In the genomic region with DNA sequence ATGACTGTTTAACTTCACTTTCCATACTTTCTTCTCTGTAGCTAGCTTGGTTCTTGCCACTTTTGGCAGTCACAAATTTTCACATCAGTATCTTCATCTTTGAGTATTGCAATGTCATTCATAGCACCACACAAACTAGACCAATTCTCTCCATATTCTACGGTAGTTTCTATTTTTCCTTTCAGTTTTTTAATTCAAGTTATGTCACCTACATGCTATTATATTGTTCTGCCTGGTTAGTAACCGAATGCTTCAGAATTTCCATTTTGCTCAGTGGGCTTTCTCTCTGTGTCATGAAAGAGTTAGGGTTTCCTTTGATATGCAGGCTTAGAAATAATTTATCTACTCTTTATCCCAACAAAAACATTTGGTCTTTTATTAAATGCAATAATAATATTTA, we compare ENCODE assay signal across 18 cellular contexts.
DNase-seq lines count a peak whose midpoint lies in the region; ATAC-seq and TF ChIP-seq lines count a peak whose summit lies in the region.
"Had no signal": no experiment of that assay in that cellular context is flagged by ENCODE, and none has a peak within 500 bp of the region (broad histone marks: within the 10 kb centered on the region; RNA-seq: fewer than 3 reads in every experiment).

No MANE protein-coding gene starts in this region.

- no peak for DNase-seq in activated CD4-positive, alpha-beta T cell treated with anti-CD3 and anti-CD28 coated beads for 36 hours
- DNase-seq in activated CD4-positive, alpha-beta T cell treated with anti-CD3 and anti-CD28 coated beads for 1 hour = no peak
- DNase-seq in activated T-cell treated with anti-CD3 and anti-CD28 coated beads, Interleukin-2, amount 50 U/mL, for 4 hours = no peak
- no peak for DNase-seq in activated T-cell treated with anti-CD3 and anti-CD28 coated beads, Interleukin-2, amount 50 U/mL, for 1 hour
- no peak for DNase-seq in WERI-Rb-1
- DNase-seq: Calu3; CD8-positive, alpha-beta T cell; DMS79 treated with DMSO at 0.1 percent for 48 hours; GF-D8; GOT3; H7; HFFc6 had no signal

- no peaks in the 10 kb centered on the region for H3K36me3 ChIP-seq in WERI-Rb-1
- H3K36me3 ChIP-seq: BLaER1 treated with 17β-estradiol and CSF1 and Interleukin-3, amounts not matched to agents 10 nM and 100 nM had no signal

- H3K9me3 ChIP-seq in WERI-Rb-1 (ENCODE audit: severe bottlenecking) = no peaks in the 10 kb centered on the region

- no peak overlapping the region for H3K4me3 ChIP-seq in WERI-Rb-1 (ENCODE audit: low read depth, low read length)
- H3K4me3 ChIP-seq: BLaER1 treated with 17β-estradiol and CSF1 and Interleukin-3, amounts not matched to agents 10 nM and 100 nM had no signal

- peak overlapping the region; percentile 64 for H3K27ac ChIP-seq in 22Rv1
- no peak overlapping the region for H3K27ac ChIP-seq in WERI-Rb-1
- H3K27ac ChIP-seq: BLaER1 treated with 17β-estradiol and CSF1 and Interleukin-3, amounts not matched to agents 10 nM and 100 nM; HL-60 had no signal

- no peaks in the 10 kb centered on the region for H3K36me3 Mint-ChIP-seq in activated CD4-positive, alpha-beta T cell treated with anti-CD3 and anti-CD28 coated beads for 36 hours (ENCODE audit: low read depth)
- H3K36me3 Mint-ChIP-seq in activated T-cell treated with anti-CD3 and anti-CD28 coated beads, Interleukin-2, amount 50 U/mL, for 4 hours (ENCODE audit: insufficient read depth) = no peaks in the 10 kb centered on the region
- H3K36me3 Mint-ChIP-seq in stimulated activated naive CD8-positive, alpha-beta T cell treated with anti-CD3 and anti-CD28 coated beads, Interleukin-15, Interleukin-2, amounts not matched to agents 100 ng/mL and 50 ng/mL, for 24 hours (ENCODE audit: low read depth) = no peaks in the 10 kb centered on the region
- H3K36me3 Mint-ChIP-seq: CD8-positive, alpha-beta T cell had no signal

- H3K27me3 ChIP-seq in WERI-Rb-1 (ENCODE audit: insufficient read depth, low read depth, severe bottlenecking) = no peaks in the 10 kb centered on the region
- H3K27me3 ChIP-seq: BLaER1 treated with 17β-estradiol and CSF1 and Interleukin-3, amounts not matched to agents 10 nM and 100 nM had no signal

- intact Hi-C loops in activated CD4-positive, alpha-beta T cell treated with anti-CD3 and anti-CD28 coated beads for 36 hours (cut with DNase I, micrococcal nuclease) = no loop called here

- peaks cover 8% of the 10 kb centered on the region for H3K4me1 Mint-ChIP-seq in activated CD4-positive, alpha-beta T cell treated with anti-CD3 and anti-CD28 coated beads for 36 hours
- no peaks in the 10 kb centered on the region for H3K4me1 Mint-ChIP-seq in activated T-cell treated with anti-CD3 and anti-CD28 coated beads, Interleukin-2, amount 50 U/mL, for 4 hours (ENCODE audit: low read depth)
- peaks cover 17% of the 10 kb centered on the region for H3K4me1 Mint-ChIP-seq in stimulated activated naive CD8-positive, alpha-beta T cell treated with anti-CD3 and anti-CD28 coated beads, Interleukin-15, Interleukin-2, amounts not matched to agents 100 ng/mL and 50 ng/mL, for 24 hours (ENCODE audit: low read depth)
- H3K4me1 Mint-ChIP-seq: B cell had no signal

- TF ChIP-seq CTCF in 22Rv1 (IDR thresholded peaks at IDR 0.05) (no peak), WERI-Rb-1 (IDR thresholded peaks at IDR 0.05; ENCODE audit: low read depth, low read length) (no peak)

- H3K9me3 Mint-ChIP-seq in activated CD4-positive, alpha-beta T cell treated with anti-CD3 and anti-CD28 coated beads for 36 hours (ENCODE audit: low read depth) = peaks cover 10% of the 10 kb centered on the region
- peaks cover 5% of the 10 kb centered on the region for H3K9me3 Mint-ChIP-seq in activated T-cell treated with anti-CD3 and anti-CD28 coated beads, Interleukin-2, amount 50 U/mL, for 4 hours
- H3K9me3 Mint-ChIP-seq in stimulated activated naive CD8-positive, alpha-beta T cell treated with anti-CD3 and anti-CD28 coated beads, Interleukin-15, Interleukin-2, amounts not matched to agents 100 ng/mL and 50 ng/mL, for 24 hours = peaks cover 15% of the 10 kb centered on the region
- H3K9me3 Mint-ChIP-seq: CD8-positive, alpha-beta T cell had no signal

- CTCF ChIA-PET in activated CD4-positive, alpha-beta T cell treated with anti-CD3 and anti-CD28 coated beads for 36 hours (lab: Charles Lee) = interaction anchor here (0.6 to 1.4 kb wide), 2 partner anchors 11 to 1221 kb away, joined by 3 to 4 read pairs; no protein-coding TSS in a partner anchor

- H3K4me3 Mint-ChIP-seq in activated CD4-positive, alpha-beta T cell treated with anti-CD3 and anti-CD28 coated beads for 36 hours = no peak overlapping the region
- no peak overlapping the region for H3K4me3 Mint-ChIP-seq in activated T-cell treated with anti-CD3 and anti-CD28 coated beads, Interleukin-2, amount 50 U/mL, for 4 hours
- H3K4me3 Mint-ChIP-seq in stimulated activated naive CD8-positive, alpha-beta T cell treated with anti-CD3 and anti-CD28 coated beads, Interleukin-15, Interleukin-2, amounts not matched to agents 100 ng/mL and 50 ng/mL, for 24 hours = peak overlapping the region; percentile 42
- H3K4me3 Mint-ChIP-seq: B cell; CD8-positive, alpha-beta T cell; HFFc6 had no signal

- POLR2A ChIA-PET in activated CD4-positive, alpha-beta T cell treated with anti-CD3 and anti-CD28 coated beads for 36 hours (lab: Charles Lee) = no interaction called here

- H3K27me3 Mint-ChIP-seq in activated CD4-positive, alpha-beta T cell treated with anti-CD3 and anti-CD28 coated beads for 36 hours = no peaks in the 10 kb centered on the region
- H3K27me3 Mint-ChIP-seq in activated T-cell treated with anti-CD3 and anti-CD28 coated beads, Interleukin-2, amount 50 U/mL, for 4 hours (ENCODE audit: low read depth) = peaks cover 2% of the 10 kb centered on the region
- no peaks in the 10 kb centered on the region for H3K27me3 Mint-ChIP-seq in stimulated activated naive CD8-positive, alpha-beta T cell treated with anti-CD3 and anti-CD28 coated beads, Interleukin-15, Interleukin-2, amounts not matched to agents 100 ng/mL and 50 ng/mL, for 24 hours
- H3K27me3 Mint-ChIP-seq: B cell had no signal

- H3K27ac Mint-ChIP-seq in activated CD4-positive, alpha-beta T cell treated with anti-CD3 and anti-CD28 coated beads for 36 hours = no peak overlapping the region
- peak overlapping the region; percentile 91 for H3K27ac Mint-ChIP-seq in stimulated activated naive CD8-positive, alpha-beta T cell treated with anti-CD3 and anti-CD28 coated beads, Interleukin-15, Interleukin-2, amounts not matched to agents 100 ng/mL and 50 ng/mL, for 24 hours
- H3K27ac Mint-ChIP-seq: B cell; CD8-positive, alpha-beta T cell; HFFc6 had no signal

- ATAC-seq in activated CD4-positive, alpha-beta T cell treated with anti-CD3 and anti-CD28 coated beads for 36 hours = peak; percentile 53
- peak; percentile 59 to 66 for ATAC-seq in activated T-cell treated with anti-CD3 and anti-CD28 coated beads, Interleukin-2, amount 50 U/mL, for 4 hours
- ATAC-seq: CD8-positive, alpha-beta T cell; HCT116 had no signal
